1 cellular context compared by ENCODE assay signal in the genomic region with DNA sequence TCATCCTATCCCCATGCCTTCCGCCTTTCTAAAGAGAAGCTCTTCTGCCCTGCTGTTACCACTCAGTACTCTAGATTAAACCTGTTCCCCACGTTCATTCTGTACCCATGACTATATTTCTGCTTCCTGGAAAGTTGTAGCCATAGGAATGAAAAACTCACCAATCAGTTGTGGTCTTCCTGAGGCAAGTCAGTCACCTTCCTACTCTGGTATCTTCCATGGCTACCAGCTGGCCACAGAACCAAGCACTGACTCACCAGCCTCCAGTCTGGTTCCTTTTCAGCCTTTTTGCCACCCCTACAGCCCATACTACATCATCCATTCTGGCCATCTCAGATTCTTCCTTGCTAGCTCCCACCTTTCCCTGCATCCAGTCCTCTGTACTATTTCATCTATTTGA.
TF ChIP-seq lines count a peak whose summit lies in the region.

No MANE protein-coding gene starts in this region.

TF ChIP-seq in SK-N-SH, 30 proteins besides CTCF, POLR2A, EP300 and RAD21 (continued from another document):
- TF ChIP-seq, protein P1, sequence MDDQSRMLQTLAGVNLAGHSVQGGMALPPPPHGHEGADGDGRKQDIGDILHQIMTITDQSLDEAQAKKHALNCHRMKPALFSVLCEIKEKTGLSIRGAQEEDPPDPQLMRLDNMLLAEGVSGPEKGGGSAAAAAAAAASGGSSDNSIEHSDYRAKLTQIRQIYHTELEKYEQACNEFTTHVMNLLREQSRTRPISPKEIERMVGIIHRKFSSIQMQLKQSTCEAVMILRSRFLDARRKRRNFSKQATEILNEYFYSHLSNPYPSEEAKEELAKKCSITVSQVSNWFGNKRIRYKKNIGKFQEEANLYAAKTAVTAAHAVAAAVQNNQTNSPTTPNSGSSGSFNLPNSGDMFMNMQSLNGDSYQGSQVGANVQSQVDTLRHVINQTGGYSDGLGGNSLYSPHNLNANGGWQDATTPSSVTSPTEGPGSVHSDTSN (IDR thresholded peaks at IDR 0.05) = peak; percentile 24; the same call in 1 of the 2 replicates
- TF ChIP-seq MEF2A (IDR thresholded peaks at IDR 0.05; ENCODE audit: borderline replicate concordance, low read depth) = no peak
- TF ChIP-seq, protein P2, sequence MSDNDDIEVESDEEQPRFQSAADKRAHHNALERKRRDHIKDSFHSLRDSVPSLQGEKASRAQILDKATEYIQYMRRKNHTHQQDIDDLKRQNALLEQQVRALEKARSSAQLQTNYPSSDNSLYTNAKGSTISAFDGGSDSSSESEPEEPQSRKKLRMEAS (IDR thresholded peaks at IDR 0.05; ENCODE audit: low read depth) = no peak
- no peak for TF ChIP-seq SIN3A (IDR thresholded peaks at IDR 0.05; ENCODE audit: borderline replicate concordance, low read depth, low read length)
- no peak for TF ChIP-seq NRF1 (IDR thresholded peaks at IDR 0.05; ENCODE audit: low read depth, low read length)
- 0 out of 2 replicates have a peak, but pooled peaks have one; percentile 39 for TF ChIP-seq FOSL2 (IDR thresholded peaks at IDR 0.05; ENCODE audit: borderline replicate concordance, low read depth)
- no peak for TF ChIP-seq MXI1 (IDR thresholded peaks at IDR 0.05; ENCODE audit: low read depth, low read length)
- TF ChIP-seq, protein P3, sequence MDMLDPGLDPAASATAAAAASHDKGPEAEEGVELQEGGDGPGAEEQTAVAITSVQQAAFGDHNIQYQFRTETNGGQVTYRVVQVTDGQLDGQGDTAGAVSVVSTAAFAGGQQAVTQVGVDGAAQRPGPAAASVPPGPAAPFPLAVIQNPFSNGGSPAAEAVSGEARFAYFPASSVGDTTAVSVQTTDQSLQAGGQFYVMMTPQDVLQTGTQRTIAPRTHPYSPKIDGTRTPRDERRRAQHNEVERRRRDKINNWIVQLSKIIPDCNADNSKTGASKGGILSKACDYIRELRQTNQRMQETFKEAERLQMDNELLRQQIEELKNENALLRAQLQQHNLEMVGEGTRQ (IDR thresholded peaks at IDR 0.05; ENCODE audit: borderline replicate concordance, low read depth, low read length) = no peak
- no peak for TF ChIP-seq TEAD4 (IDR thresholded peaks at IDR 0.05; ENCODE audit: borderline replicate concordance, insufficient read depth)
